Comparison of ENCODE assay signal across 15 cellular contexts in the genomic region with DNA sequence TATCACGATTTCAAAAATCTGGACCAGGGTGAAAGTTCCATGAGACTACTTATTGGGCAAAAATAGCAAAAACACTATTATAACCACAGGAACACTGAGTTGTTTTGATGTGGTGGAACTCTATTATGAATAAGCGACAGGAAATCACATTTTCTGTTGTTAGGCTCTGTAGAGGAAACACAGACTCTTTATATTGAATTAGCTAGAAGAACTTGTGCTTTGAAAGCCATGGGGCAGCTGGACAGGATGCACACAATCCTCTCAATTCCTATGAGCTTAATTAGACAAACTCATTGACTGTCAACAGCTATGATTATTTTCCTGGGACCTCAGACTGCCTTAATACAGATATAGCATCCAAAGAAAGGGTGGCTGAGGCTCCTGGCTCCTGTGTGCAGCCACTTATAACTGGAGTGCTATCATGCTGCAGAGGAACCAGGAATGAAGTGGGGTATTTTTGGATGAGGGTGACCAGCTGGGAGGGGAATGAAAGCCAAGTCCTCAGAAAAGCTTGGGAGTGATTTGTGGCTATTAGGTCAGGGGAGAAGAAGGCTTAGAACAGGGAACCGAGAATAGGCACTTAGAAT.
"Had no signal": no experiment of that assay in that cellular context is flagged by ENCODE, and none has a peak within 500 bp of the region (broad histone marks: within the 10 kb centered on the region; RNA-seq: fewer than 3 reads in every experiment).

No MANE protein-coding gene starts in this region.

- H3K4me3 ChIP-seq: gastrocnemius medialis, hepatocyte, psoas muscle, sigmoid colon, thoracic aorta had no signal

- ATAC-seq: gastrocnemius medialis, psoas muscle had no signal

- H3K9me3 ChIP-seq: gastrocnemius medialis, psoas muscle, thoracic aorta had no signal

- H3K36me3 ChIP-seq: gastrocnemius medialis, sigmoid colon, thoracic aorta had no signal

- H3K27ac ChIP-seq: epithelial cell of prostate, gastrocnemius medialis, hepatocyte, psoas muscle, thoracic aorta had no signal

- H3K4me1 ChIP-seq: psoas muscle had no signal

- DNase-seq: activated CD4-positive, alpha-beta T cell treated with anti-CD3 and anti-CD28 coated beads, Interleukin-2, amount 10 ng/mL, durations not matched to agents 7 days and 5 days; activated CD8-positive, alpha-beta memory T cell treated with anti-CD3 and anti-CD28 coated beads for 24 hours; activated naive CD4-positive, alpha-beta T cell; activated naive CD8-positive, alpha-beta T cell treated with anti-CD3 and anti-CD28 coated beads, Interleukin-2, amount 10 ng/mL, durations not matched to agents 7 days and 5 days; dermis blood vessel endothelial cell; gastrocnemius medialis; kidney; nephron progenitor cell; psoas muscle; sigmoid colon; stimulated activated CD4-positive, alpha-beta T cell treated with anti-CD3 and anti-CD28 coated beads, Interleukin-12 subunit alpha, Interleukin-12 subunit beta, amount 100 ng/mL, for 4 hours; stimulated activated CD4-positive, alpha-beta T cell treated with anti-CD3 and anti-CD28 coated beads, Interleukin-2, amount 100 ng/mL, for 24 hours had no signal

- H3K27me3 ChIP-seq: gastrocnemius medialis, sigmoid colon had no signal
